In the genomic region with DNA sequence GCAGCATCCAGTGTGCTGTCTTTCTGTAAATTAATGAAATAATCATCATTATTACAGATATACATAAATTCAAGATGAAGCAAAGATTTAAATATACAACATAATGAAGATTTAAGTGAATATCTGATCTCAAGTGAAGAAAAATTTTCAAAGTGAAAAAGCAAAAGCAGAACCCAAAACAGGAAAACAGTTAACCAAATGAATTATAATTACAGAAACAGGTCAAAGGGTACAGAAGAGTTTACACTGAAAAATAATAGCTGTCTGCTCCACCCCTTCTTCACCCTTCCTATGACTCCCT, we compare ENCODE assay signal across 12 cellular contexts. TPM values are rescaled to one million over a fixed set of nuclear protein-coding genes. Genes with fewer than 3 reads are reported as not detected.
DNase-seq lines count a peak whose midpoint lies in the region; ATAC-seq and TF ChIP-seq lines count a peak whose summit lies in the region.
"Had no signal": no experiment of that assay in that cellular context is flagged by ENCODE, and none has a peak within 500 bp of the region (broad histone marks: within the 10 kb centered on the region; RNA-seq: fewer than 3 reads in every experiment).

No MANE protein-coding gene starts in this region.

- H3K27ac Mint-ChIP-seq in natural killer cell = no peak overlapping the region
- no peak overlapping the region for H3K27ac Mint-ChIP-seq in natural killer cell treated with Interleukin-12 subunit alpha and Interleukin-12 subunit beta and Interleukin-15 and Interleukin-18, amount 100 ng/mL, for 72 hours
- no peak overlapping the region for H3K27ac Mint-ChIP-seq in glutamatergic neuron (ENCODE audit: unreplicated experiment)

- ATAC-seq in natural killer cell (no peak), RWPE2 (ENCODE audit: low read depth) (no peak), GM21447 (IDR thresholded peaks at IDR 0.05; ENCODE audit: unreplicated experiment) (no peak)
- ATAC-seq in natural killer cell treated with Interleukin-12 subunit alpha and Interleukin-12 subunit beta and Interleukin-15 and Interleukin-18, amount 100 ng/mL, for 72 hours = no peak

- H3K27me3 ChIP-seq in RWPE2 (ENCODE audit: insufficient read depth, poor library complexity, severe bottlenecking) = no peaks in the 10 kb centered on the region

- peak; percentile 50 for TF ChIP-seq CTCF in natural killer cell (IDR thresholded peaks at IDR 0.05)
- TF ChIP-seq CTCF in RWPE2 (IDR thresholded peaks at IDR 0.05; ENCODE audit: poor library complexity, severe bottlenecking) = peak; percentile 67
- peak; percentile 43 for TF ChIP-seq CTCF in glutamatergic neuron (IDR thresholded peaks at IDR 0.05; ENCODE audit: partially characterized antibody, unreplicated experiment)

- H3K36me3 Mint-ChIP-seq in natural killer cell = peaks cover 29% of the 10 kb centered on the region
- peaks cover 53% of the 10 kb centered on the region for H3K36me3 Mint-ChIP-seq in natural killer cell treated with Interleukin-12 subunit alpha and Interleukin-12 subunit beta and Interleukin-15 and Interleukin-18, amount 100 ng/mL, for 72 hours
- no peaks in the 10 kb centered on the region for H3K36me3 Mint-ChIP-seq in glutamatergic neuron (ENCODE audit: unreplicated experiment)

- H3K36me3 ChIP-seq in RWPE2 (ENCODE audit: low read depth) = peaks cover 41% of the 10 kb centered on the region

- no peaks in the 10 kb centered on the region for H3K4me1 Mint-ChIP-seq in natural killer cell
- H3K4me1 Mint-ChIP-seq in natural killer cell treated with Interleukin-12 subunit alpha and Interleukin-12 subunit beta and Interleukin-15 and Interleukin-18, amount 100 ng/mL, for 72 hours (ENCODE audit: low read depth in 2 of 2) = peaks cover 0 to 7% of the 10 kb centered on the region in 2 donors
- H3K4me1 Mint-ChIP-seq in glutamatergic neuron (ENCODE audit: low read depth, unreplicated experiment) = no peaks in the 10 kb centered on the region

- no peaks in the 10 kb centered on the region for H3K9me3 Mint-ChIP-seq in natural killer cell
- no peaks in the 10 kb centered on the region for H3K9me3 Mint-ChIP-seq in natural killer cell treated with Interleukin-12 subunit alpha and Interleukin-12 subunit beta and Interleukin-15 and Interleukin-18, amount 100 ng/mL, for 72 hours
- H3K9me3 Mint-ChIP-seq in glutamatergic neuron (ENCODE audit: unreplicated experiment) = peaks cover 2% of the 10 kb centered on the region
- H3K9me3 Mint-ChIP-seq: CD8-positive, alpha-beta memory T cell had no signal

- H3K27me3 Mint-ChIP-seq in natural killer cell (ENCODE audit: low read depth in 2 of 2) (no peaks in the 10 kb centered on the region), glutamatergic neuron (ENCODE audit: unreplicated experiment) (no peaks in the 10 kb centered on the region)
- no peaks in the 10 kb centered on the region for H3K27me3 Mint-ChIP-seq in natural killer cell treated with Interleukin-12 subunit alpha and Interleukin-12 subunit beta and Interleukin-15 and Interleukin-18, amount 100 ng/mL, for 72 hours
- H3K27me3 Mint-ChIP-seq: CD8-positive, alpha-beta memory T cell had no signal

- H3K27ac ChIP-seq in RWPE2 (ENCODE audit: poor library complexity, severe bottlenecking) = no peak overlapping the region
- H3K27ac ChIP-seq: A549, KMS-11 had no signal

- H3K4me1 ChIP-seq in RWPE2 (ENCODE audit: insufficient read depth, poor library complexity, severe bottlenecking) = no peaks in the 10 kb centered on the region
- H3K4me1 ChIP-seq: A549 had no signal

- DNase-seq in natural killer cell = no peak
- DNase-seq in natural killer cell treated with Interleukin-12 subunit alpha and Interleukin-12 subunit beta and Interleukin-15 and Interleukin-18, amount 100 ng/mL, for 72 hours (ENCODE audit: low spot score) = no peak
- no peak for DNase-seq in RWPE2 (ENCODE audit: low spot score)
- DNase-seq in glutamatergic neuron = no peak
- DNase-seq in islet precursor cell = no peak
- no peak for DNase-seq in activated CD4-positive, alpha-beta T cell treated with anti-CD3 and anti-CD28 coated beads for 1 hour
- no peak for DNase-seq in NCI-H2081 (lab: John Stamatoyannopoulos, UW)
- DNase-seq: NCI-H1092 had no signal

- intact Hi-C loops in natural killer cell (cut with micrococcal nuclease) = loop anchor here (1.0 kb wide), 1 partner anchor 519 kb away; no protein-coding TSS in a partner anchor

- H3K4me3 ChIP-seq in RWPE2 (ENCODE audit: severe bottlenecking) = no peak overlapping the region
- H3K4me3 ChIP-seq: A549 had no signal

- H3K4me3 Mint-ChIP-seq in natural killer cell (no peak overlapping the region), glutamatergic neuron (ENCODE audit: unreplicated experiment) (no peak overlapping the region)
- H3K4me3 Mint-ChIP-seq in natural killer cell treated with Interleukin-12 subunit alpha and Interleukin-12 subunit beta and Interleukin-15 and Interleukin-18, amount 100 ng/mL, for 72 hours = no peak overlapping the region
- H3K4me3 Mint-ChIP-seq: CD8-positive, alpha-beta memory T cell had no signal

- no peaks in the 10 kb centered on the region for H3K9me3 ChIP-seq in RWPE2 (ENCODE audit: severe bottlenecking)
- H3K9me3 ChIP-seq: A549 had no signal

RNA-seq across cellular contexts. Expression of gene GTF2B, which starts 44.8 kb away (rescaled TPM):
- 10 to 100 TPM; 45.6 to 71.3 (median 55.6) TPM for total RNA-seq in natural killer cell
- total RNA-seq in natural killer cell treated with Interleukin-12 subunit alpha and Interleukin-12 subunit beta and Interleukin-15 and Interleukin-18, amount 100 ng/mL, for 72 hours = 10 to 100 TPM; 31.2 to 43.1 TPM
- 27.1 TPM for total RNA-seq in glutamatergic neuron (ENCODE audit: unreplicated experiment)

RNA-seq across cellular contexts. Expression of gene KYAT3, which starts 56.3 kb away (rescaled TPM):
- 10 to 100 TPM; 21.5 to 25.2 (median 21.8) TPM for total RNA-seq in natural killer cell
- 10 to 100 TPM; 28.0 to 32.6 TPM for total RNA-seq in natural killer cell treated with Interleukin-12 subunit alpha and Interleukin-12 subunit beta and Interleukin-15 and Interleukin-18, amount 100 ng/mL, for 72 hours
- total RNA-seq in glutamatergic neuron (ENCODE audit: unreplicated experiment) = 25.0 TPM

RNA-seq across cellular contexts. Expression of gene RBMXL1, which starts 56.3 kb away (rescaled TPM):
- 10 to 100 TPM; 15.2 to 19.3 (median 19.3) TPM for total RNA-seq in natural killer cell
- total RNA-seq in natural killer cell treated with Interleukin-12 subunit alpha and Interleukin-12 subunit beta and Interleukin-15 and Interleukin-18, amount 100 ng/mL, for 72 hours = 10 to 100 TPM; 30.1 to 30.9 TPM
- total RNA-seq in glutamatergic neuron (ENCODE audit: unreplicated experiment) = 12.7 TPM
